9 cellular contexts compared by ENCODE assay signal in genomic region chr12:41264281-41264680, GRCh38.
DNase-seq lines count a peak whose midpoint lies in the region; ATAC-seq, FAIRE-seq and TF ChIP-seq lines count a peak whose summit lies in the region.
"Had no signal": no experiment of that assay in that cellular context is flagged by ENCODE, and none has a peak within 500 bp of the region (broad histone marks: within the 10 kb centered on the region; RNA-seq: fewer than 3 reads in every experiment).

No MANE protein-coding gene starts in this region.

- no peak overlapping the region for H3K4me3 Mint-ChIP-seq in MCF 10A (ENCODE audit: unreplicated experiment)
- H3K4me3 Mint-ChIP-seq in T-cell = no peak overlapping the region
- H3K4me3 Mint-ChIP-seq: activated naive CD8-positive, alpha-beta T cell had no signal

- H3K9me3 Mint-ChIP-seq in MCF 10A (ENCODE audit: unreplicated experiment) (no peaks in the 10 kb centered on the region), T-cell (no peaks in the 10 kb centered on the region)

- no peak for DNase-seq in MCF 10A (ENCODE audit: unreplicated experiment)
- DNase-seq in breast epithelium (ENCODE audit: low spot score in 2 of 2) = no peak
- DNase-seq in NCI-H69 (lab: John Stamatoyannopoulos, UW) = peak; percentile 27
- no peak for DNase-seq in esophagus muscularis mucosa (ENCODE audit: extremely low spot score)
- DNase-seq in tibial nerve (ENCODE audit: low spot score in 2 of 2) = no peak
- DNase-seq in T-cell = no peak
- DNase-seq in GM12892 (ENCODE audit: insufficient read length) = no peak

- peaks cover 66% of the 10 kb centered on the region for H3K27me3 Mint-ChIP-seq in MCF 10A (ENCODE audit: insufficient read depth, unreplicated experiment)
- H3K27me3 Mint-ChIP-seq in T-cell = peaks cover 0 to 6% of the 10 kb centered on the region in 2 donors
- H3K27me3 Mint-ChIP-seq: activated naive CD8-positive, alpha-beta T cell had no signal

- TF ChIP-seq EP300 in esophagus muscularis mucosa (IDR thresholded peaks at IDR 0.05) = no peak
- no peak for TF ChIP-seq EP300 in tibial nerve (IDR thresholded peaks at IDR 0.05)

- no peak for TF ChIP-seq POLR2A in breast epithelium (IDR thresholded peaks at IDR 0.05)
- no peak for TF ChIP-seq POLR2A in esophagus muscularis mucosa (IDR thresholded peaks at IDR 0.05; ENCODE audit: low read depth)
- no peak for TF ChIP-seq POLR2A in tibial nerve (IDR thresholded peaks at IDR 0.05)
- TF ChIP-seq POLR2A in GM12892 (IDR thresholded peaks at IDR 0.05; ENCODE audit: low read depth, low read length) = no peak

- no peak for FAIRE-seq in GM12892 (lab: Jason Lieb, UNC)

- H3K36me3 Mint-ChIP-seq in MCF 10A (ENCODE audit: insufficient read depth, unreplicated experiment) (no peaks in the 10 kb centered on the region), T-cell (no peaks in the 10 kb centered on the region)
- H3K36me3 Mint-ChIP-seq: activated naive CD8-positive, alpha-beta T cell had no signal

- ATAC-seq in HG03280 (IDR thresholded peaks at IDR 0.05; ENCODE audit: unreplicated experiment) = no peak
- ATAC-seq in T-cell (replicated peaks in 1 of 4) = no peak

- H3K36me3 ChIP-seq in breast epithelium (no peaks in the 10 kb centered on the region), esophagus muscularis mucosa (no peaks in the 10 kb centered on the region), tibial nerve (no peaks in the 10 kb centered on the region)

- H3K4me1 ChIP-seq in breast epithelium = no peaks in the 10 kb centered on the region
- peaks cover 0 to 9% (median 7%) of the 10 kb centered on the region in 4 donors for H3K4me1 ChIP-seq in esophagus muscularis mucosa
- peaks cover 0 to 24% (median 3%) of the 10 kb centered on the region in 4 donors for H3K4me1 ChIP-seq in tibial nerve

- TF ChIP-seq CTCF in MCF 10A (IDR thresholded peaks at IDR 0.05; ENCODE audit: unreplicated experiment) (peak; percentile 32), breast epithelium (IDR thresholded peaks at IDR 0.05) (peak in 1 of 3 donors; percentile 20), esophagus muscularis mucosa (IDR thresholded peaks at IDR 0.05) (peak; percentile 45 to 55 (median 53)), tibial nerve (IDR thresholded peaks at IDR 0.05) (peak in 3 of 5 experiments; percentile 12 to 34 (median 31))

- BruUV-seq in MCF 10A (replicated peaks; lab: Mats Ljungman, UMichigan) = no TSS peak

- CTCF ChIA-PET in MCF 10A (lab: Yijun Ruan, JAX) = interaction anchor here (0.6 to 1.4 kb wide), 7 partner anchors 10 to 764 kb away, joined by 3 to 9 read pairs (median 3); no protein-coding TSS in a partner anchor
- CTCF ChIA-PET in T-cell (lab: Charles Lee) = interaction anchor here (0.9 to 1.4 kb wide), 3 partner anchors 841 to 1108 kb away, joined by 3 to 8 read pairs (median 5); no protein-coding TSS in a partner anchor

- H3K4me1 Mint-ChIP-seq in MCF 10A (ENCODE audit: insufficient read depth, unreplicated experiment) = no peaks in the 10 kb centered on the region
- H3K4me1 Mint-ChIP-seq in T-cell = no peaks in the 10 kb centered on the region

- H3K4me3 ChIP-seq in breast epithelium = no peak overlapping the region
- no peak overlapping the region for H3K4me3 ChIP-seq in esophagus muscularis mucosa
- H3K4me3 ChIP-seq in tibial nerve = no peak overlapping the region

- POLR2A ChIA-PET in MCF 10A (lab: Yijun Ruan, JAX) = no interaction called here
- POLR2A ChIA-PET in T-cell (lab: Charles Lee) = interaction anchor here in 1 of 2 donors (0.6 kb wide), 1 partner anchor 530 kb away, joined by 3 read pairs; no protein-coding TSS in a partner anchor

- H3K27me3 ChIP-seq in breast epithelium (no peaks in the 10 kb centered on the region), esophagus muscularis mucosa (no peaks in the 10 kb centered on the region), tibial nerve (no peaks in the 10 kb centered on the region)

- no peaks in the 10 kb centered on the region for H3K9me3 ChIP-seq in breast epithelium
- no peaks in the 10 kb centered on the region for H3K9me3 ChIP-seq in esophagus muscularis mucosa
- H3K9me3 ChIP-seq in tibial nerve = no peaks in the 10 kb centered on the region

- H3K27ac ChIP-seq in breast epithelium = no peak overlapping the region
- H3K27ac ChIP-seq in esophagus muscularis mucosa (replicated peaks in 1 of 4) = no peak overlapping the region
- H3K27ac ChIP-seq in tibial nerve = no peak overlapping the region

- intact Hi-C loops in MCF 10A (cut with micrococcal nuclease) = no loop called here
- intact Hi-C loops in breast epithelium (cut with DNase I; ENCODE audit: low total_unique reads) = no loop called here
- intact Hi-C loops in esophagus muscularis mucosa (cut with DNase I) = loop anchor here (10.0 kb wide), 1 partner anchor 401 kb away; no protein-coding TSS in a partner anchor

- H3K27ac Mint-ChIP-seq in MCF 10A (ENCODE audit: low read depth, unreplicated experiment) (no peak overlapping the region), T-cell (no peak overlapping the region)
- H3K27ac Mint-ChIP-seq: activated naive CD8-positive, alpha-beta T cell had no signal
